13 cellular contexts compared by ENCODE assay signal in the genomic region with DNA sequence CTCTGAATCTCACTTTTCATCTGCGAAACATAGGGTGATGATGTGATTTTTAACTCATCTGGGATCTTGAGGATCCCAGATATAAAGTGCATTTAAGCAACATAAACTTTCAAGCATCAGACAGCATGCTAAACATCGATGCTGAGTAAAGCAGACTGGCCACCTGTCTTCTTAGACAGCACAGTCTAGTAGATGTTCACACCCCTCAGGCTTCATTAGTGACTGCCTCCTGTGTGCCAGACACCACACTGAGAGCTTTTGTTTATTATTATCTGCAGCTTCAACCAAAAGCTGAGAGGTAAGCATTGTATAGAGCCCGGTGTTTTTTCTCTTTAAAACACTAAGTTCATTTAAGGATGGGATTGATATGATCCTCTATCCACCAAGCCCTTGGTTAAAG.
"Had no signal": no experiment of that assay in that cellular context is flagged by ENCODE, and none has a peak within 500 bp of the region (broad histone marks: within the 10 kb centered on the region; RNA-seq: fewer than 3 reads in every experiment).

No MANE protein-coding gene starts in this region.

- H3K27me3 ChIP-seq: ascending aorta, right atrium auricular region, upper lobe of right lung had no signal

- H3K27ac ChIP-seq: ascending aorta, breast epithelium, prostate gland, right atrium auricular region, upper lobe of right lung had no signal

- DNase-seq: activated CD4-positive, alpha-beta T cell treated with anti-CD3 and anti-CD28 coated beads for 36 hours; activated CD4-positive, alpha-beta T cell treated with anti-CD3 and anti-CD28 coated beads, Interleukin-2, amount 50 U/mL, for 48 hours; activated gamma-delta T cell; effector memory CD4-positive, alpha-beta T cell; stimulated activated CD4-positive, alpha-beta T cell treated with anti-CD3 and anti-CD28 coated beads, Interleukin-12 subunit alpha, Interleukin-12 subunit beta, amount 100 ng/mL, for 4 hours; stimulated activated CD4-positive, alpha-beta T cell treated with anti-CD3 and anti-CD28 coated beads, Interleukin-1b, Interleukin-23, amount 100 ng/mL, for 48 hours; stimulated activated CD8-positive, alpha-beta memory T cell treated with anti-CD3 and anti-CD28 coated beads, Interleukin-4, amount 100 ng/mL, for 48 hours; stimulated activated naive CD4-positive, alpha-beta T cell; upper lobe of right lung had no signal

- H3K4me1 ChIP-seq: ascending aorta, breast epithelium, prostate gland, right atrium auricular region, upper lobe of right lung had no signal

- H3K9me3 ChIP-seq: ascending aorta, breast epithelium, prostate gland, right atrium auricular region, upper lobe of right lung had no signal

- H3K36me3 ChIP-seq: ascending aorta, breast epithelium, prostate gland, right atrium auricular region, upper lobe of right lung had no signal

- H3K4me3 ChIP-seq: ascending aorta, breast epithelium, prostate gland, right atrium auricular region, upper lobe of right lung had no signal
